Comparison of ENCODE assay signal across 2 cellular contexts in genomic region chr1:51072651-51073050, GRCh38.
A peak's percentile ranks its signal among the peaks of the same experiment; 100 is the strongest.
TF ChIP-seq lines count a peak whose summit lies in the region.

No MANE protein-coding gene starts in this region.

TF ChIP-seq in HepG2, 621 proteins besides CTCF, POLR2A, EP300 and RAD21:
- TF ChIP-seq ZNF773 (CRISPR knock-in tag; IDR thresholded peaks at IDR 0.05; ENCODE audit: borderline replicate concordance) (no peak), ATF7 (IDR thresholded peaks at IDR 0.05) (peak; percentile 77), ATF7 (CRISPR knock-in tag; IDR thresholded peaks at IDR 0.05) (no peak)

TF ChIP-seq in K562, 482 proteins besides CTCF, POLR2A, EP300 and RAD21:
- TF ChIP-seq HMGXB4 (CRISPR knock-in tag; IDR thresholded peaks at IDR 0.05) (no peak), KLF16 (IDR thresholded peaks at IDR 0.05) (no peak), JUND (IDR thresholded peaks at IDR 0.05; ENCODE audit: borderline replicate concordance, low read depth, low read length) (no peak), JUND (tag; IDR thresholded peaks at IDR 0.05; ENCODE audit: borderline replicate concordance, low read depth, low read length) (0 out of 3 replicates have a peak, but pooled peaks have one; percentile 21), NR2C2 (CRISPR knock-in tag; IDR thresholded peaks at IDR 0.05) (no peak), NR2C2 (tag; IDR thresholded peaks at IDR 0.05) (no peak)
